ENCODE assay signal across 1 cellular context in genomic region chr21:7957713-7958064, GRCh38.
TF ChIP-seq lines count a peak whose summit lies in the region.

No MANE protein-coding gene starts in this region.

TF ChIP-seq in GM23338, 12 proteins besides CTCF, POLR2A, EP300 and RAD21:
- no peak for TF ChIP-seq ZNF462 (CRISPR knock-in tag; IDR thresholded peaks at IDR 0.05)
- no peak for TF ChIP-seq JUNB (IDR thresholded peaks at IDR 0.05; ENCODE audit: unreplicated experiment)
